ENCODE assay signal across 23 cellular contexts in the genomic region with DNA sequence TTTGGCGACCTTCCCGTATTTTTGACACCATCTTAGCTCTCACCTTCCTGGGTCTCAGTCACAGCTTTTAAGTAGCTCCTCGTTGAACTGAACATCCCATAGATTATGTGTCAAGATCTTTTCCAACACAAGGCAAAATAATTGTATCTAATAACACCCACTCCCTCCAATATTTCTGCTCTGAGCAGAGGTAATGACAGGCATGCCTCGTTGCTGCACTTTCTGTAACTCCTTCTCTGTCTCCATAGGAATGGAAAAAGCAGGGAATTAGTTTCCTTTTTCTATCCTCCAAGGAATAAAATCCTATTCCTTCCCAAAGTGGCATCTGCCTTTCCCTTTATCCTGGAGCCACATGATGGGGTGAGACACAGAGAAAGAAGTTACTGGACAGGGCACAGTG.
"Had no signal": no experiment of that assay in that cellular context is flagged by ENCODE, and none has a peak within 500 bp of the region (broad histone marks: within the 10 kb centered on the region; RNA-seq: fewer than 3 reads in every experiment).

No MANE protein-coding gene starts in this region.

- ATAC-seq: natural killer cell; pancreas; right cardiac atrium; right lobe of liver; stimulated activated effector memory CD8-positive, alpha-beta T cell treated with anti-CD3 and anti-CD28 coated beads, Interleukin-12 subunit alpha, Interleukin-12 subunit beta, amount 100 ng/mL, for 72 hours; stimulated activated naive B cell treated with anti-CD40 and anti-IgM and Interleukin-4, amounts not matched to agents 10 μg/mL and 1 μg/mL and 100 μg/mL, for 72 hours had no signal

- FAIRE-seq: pancreas, small intestine, urothelium cell line had no signal

- H3K9me3 ChIP-seq: neutrophil, pancreas, prostate gland, right lobe of liver, sigmoid colon, stomach, thoracic aorta, thyroid gland, tibial nerve, upper lobe of left lung, vagina had no signal

- H3K36me3 ChIP-seq: neutrophil, pancreas, prostate gland, right lobe of liver, sigmoid colon, stomach, thoracic aorta, thyroid gland, tibial nerve, upper lobe of left lung, vagina had no signal

- H3K27me3 ChIP-seq: neutrophil, pancreas, right lobe of liver, sigmoid colon, stomach, thyroid gland, tibial nerve, upper lobe of left lung, vagina had no signal

- H3K27ac ChIP-seq: neutrophil, pancreas, prostate gland, right lobe of liver, sigmoid colon, stomach, thoracic aorta, thyroid gland, tibial nerve, upper lobe of left lung, vagina had no signal

- DNase-seq: natural killer cell; pancreas; right cardiac atrium; right lobe of liver; sigmoid colon; small intestine; stimulated activated CD4-positive, alpha-beta T cell treated with anti-CD3 and anti-CD28 coated beads, Interleukin-15, amount 100 ng/mL, for 24 hours; stimulated activated CD4-positive, alpha-beta T cell treated with anti-CD3 and anti-CD28 coated beads, Interleukin-2, amount 100 ng/mL, for 24 hours; stimulated activated CD4-positive, alpha-beta T cell treated with anti-CD3 and anti-CD28 coated beads, Interleukin-2, amount 100 ng/mL, for 48 hours; stimulated activated CD4-positive, alpha-beta T cell treated with anti-CD3 and anti-CD28 coated beads, Interleukin-4, amount 100 ng/mL, for 24 hours; stimulated activated naive B cell treated with anti-CD40 and anti-IgM and Interleukin-4, amounts not matched to agents 10 μg/mL and 1 μg/mL and 100 μg/mL, for 72 hours; stimulated activated naive CD4-positive, alpha-beta T cell treated with Interleukin-2 at 50 U/mL for 16 hours; stomach; thyroid gland; trophoblast cell; upper lobe of left lung had no signal

- H3K4me1 ChIP-seq: pancreas, prostate gland, right lobe of liver, sigmoid colon, stomach, thyroid gland, tibial nerve, upper lobe of left lung, vagina had no signal

- H3K4me3 ChIP-seq: pancreas, prostate gland, right lobe of liver, sigmoid colon, stomach, thoracic aorta, thyroid gland, tibial nerve, upper lobe of left lung, vagina had no signal
